ENCODE assay signal across 1 cellular context in the genomic region with DNA sequence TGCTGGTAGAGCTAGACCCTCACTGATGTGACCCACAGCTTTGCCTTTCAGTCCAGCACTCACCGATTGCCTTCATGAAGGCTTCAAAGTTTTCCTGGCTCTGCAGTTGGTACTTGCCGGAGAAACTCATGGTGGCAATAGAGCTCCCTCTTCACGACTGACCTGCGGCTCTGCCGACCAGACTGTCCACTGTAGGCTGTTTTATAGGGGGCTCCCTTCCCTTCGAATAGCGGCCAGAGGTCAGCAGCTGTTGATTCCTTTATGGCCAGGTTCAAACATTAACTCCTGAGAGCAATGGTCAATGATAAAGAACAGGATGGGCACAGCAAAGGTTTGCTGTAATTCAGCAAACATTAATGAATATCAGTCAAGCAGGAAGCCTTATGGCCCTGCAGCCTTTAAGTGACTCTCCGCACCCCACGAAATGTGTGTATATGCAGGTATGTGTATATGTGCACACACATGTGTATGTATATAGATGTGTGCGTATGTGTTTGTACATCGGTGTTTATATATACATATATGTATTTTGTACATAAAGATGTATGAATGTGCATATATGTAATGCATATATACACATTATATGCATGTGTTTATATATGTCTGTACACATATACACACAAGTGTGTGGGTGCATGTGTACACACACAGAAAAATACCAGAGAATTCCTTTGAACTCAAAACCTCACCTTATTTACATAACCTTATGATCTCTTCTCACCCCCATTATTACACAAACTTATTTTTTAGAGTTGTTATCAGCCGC.
TF ChIP-seq lines count a peak whose summit lies in the region.

Gene FABP1, minus strand, starts transcription at position 175 of the 766 bp plus-strand sequence. Its CDS starts 45 bp downstream, at position 130.

TF ChIP-seq in HepG2, 621 proteins besides CTCF, POLR2A, EP300 and RAD21 (continues in another document):
- TF ChIP-seq FOXK1 (CRISPR knock-in tag; IDR thresholded peaks at IDR 0.05; ENCODE audit: borderline replicate concordance, low read depth) = peak; percentile 74; the same call in 1 of the 2 replicates
- TF ChIP-seq ZSCAN20 (CRISPR knock-in tag; IDR thresholded peaks at IDR 0.05; ENCODE audit: borderline replicate concordance) = 0 out of 2 replicates have a peak, but pooled peaks have one; percentile 54
- TF ChIP-seq, protein P1, sequence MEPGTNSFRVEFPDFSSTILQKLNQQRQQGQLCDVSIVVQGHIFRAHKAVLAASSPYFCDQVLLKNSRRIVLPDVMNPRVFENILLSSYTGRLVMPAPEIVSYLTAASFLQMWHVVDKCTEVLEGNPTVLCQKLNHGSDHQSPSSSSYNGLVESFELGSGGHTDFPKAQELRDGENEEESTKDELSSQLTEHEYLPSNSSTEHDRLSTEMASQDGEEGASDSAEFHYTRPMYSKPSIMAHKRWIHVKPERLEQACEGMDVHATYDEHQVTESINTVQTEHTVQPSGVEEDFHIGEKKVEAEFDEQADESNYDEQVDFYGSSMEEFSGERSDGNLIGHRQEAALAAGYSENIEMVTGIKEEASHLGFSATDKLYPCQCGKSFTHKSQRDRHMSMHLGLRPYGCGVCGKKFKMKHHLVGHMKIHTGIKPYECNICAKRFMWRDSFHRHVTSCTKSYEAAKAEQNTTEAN (CRISPR knock-in tag; conservative IDR thresholded peaks at IDR 0.05) = peak; percentile 95
- peak; percentile 100 for TF ChIP-seq POLR2G (IDR thresholded peaks at IDR 0.05; ENCODE audit: low read depth, low read length)
- TF ChIP-seq, protein P2, sequence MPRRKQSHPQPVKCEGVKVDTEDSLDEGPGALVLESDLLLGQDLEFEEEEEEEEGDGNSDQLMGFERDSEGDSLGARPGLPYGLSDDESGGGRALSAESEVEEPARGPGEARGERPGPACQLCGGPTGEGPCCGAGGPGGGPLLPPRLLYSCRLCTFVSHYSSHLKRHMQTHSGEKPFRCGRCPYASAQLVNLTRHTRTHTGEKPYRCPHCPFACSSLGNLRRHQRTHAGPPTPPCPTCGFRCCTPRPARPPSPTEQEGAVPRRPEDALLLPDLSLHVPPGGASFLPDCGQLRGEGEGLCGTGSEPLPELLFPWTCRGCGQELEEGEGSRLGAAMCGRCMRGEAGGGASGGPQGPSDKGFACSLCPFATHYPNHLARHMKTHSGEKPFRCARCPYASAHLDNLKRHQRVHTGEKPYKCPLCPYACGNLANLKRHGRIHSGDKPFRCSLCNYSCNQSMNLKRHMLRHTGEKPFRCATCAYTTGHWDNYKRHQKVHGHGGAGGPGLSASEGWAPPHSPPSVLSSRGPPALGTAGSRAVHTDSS (CRISPR knock-in tag; conservative IDR thresholded peaks at IDR 0.05) = no peak
- peak; percentile 87 for TF ChIP-seq SIN3A (IDR thresholded peaks at IDR 0.05; ENCODE audit: borderline replicate concordance, low read depth, low read length)
- no peak; the same call in 1 of the 2 replicates for TF ChIP-seq ZBTB33 (CRISPR knock-in tag; IDR thresholded peaks at IDR 0.05)
- TF ChIP-seq ZNF441 (CRISPR knock-in tag; IDR thresholded peaks at IDR 0.05; ENCODE audit: borderline replicate concordance) = no peak; the same call in 1 of the 2 replicates
- TF ChIP-seq RBAK (CRISPR knock-in tag; IDR thresholded peaks at IDR 0.05) = 0 out of 2 replicates have a peak, but pooled peaks have one; percentile 30
- peak; percentile 77 for TF ChIP-seq MIER2 (CRISPR knock-in tag; IDR thresholded peaks at IDR 0.05)
- peak; percentile 95 for TF ChIP-seq RELA (CRISPR knock-in tag; IDR thresholded peaks at IDR 0.05)
- peak; percentile 85 for TF ChIP-seq RCOR2 (CRISPR knock-in tag; IDR thresholded peaks at IDR 0.05)
- peak; percentile 93; the same call in 1 of the 2 replicates for TF ChIP-seq SNAI1 (CRISPR knock-in tag; IDR thresholded peaks at IDR 0.05; ENCODE audit: borderline replicate concordance)
- peak; percentile 76 for TF ChIP-seq ISL2 (CRISPR knock-in tag; IDR thresholded peaks at IDR 0.05)
- TF ChIP-seq IKZF5 (CRISPR knock-in tag; IDR thresholded peaks at IDR 0.05) = peak; percentile 95
- TF ChIP-seq XRCC5 (optimal IDR thresholded peaks at IDR 0.05; ENCODE audit: low read length) = peak; percentile 51
- TF ChIP-seq, protein P3, sequence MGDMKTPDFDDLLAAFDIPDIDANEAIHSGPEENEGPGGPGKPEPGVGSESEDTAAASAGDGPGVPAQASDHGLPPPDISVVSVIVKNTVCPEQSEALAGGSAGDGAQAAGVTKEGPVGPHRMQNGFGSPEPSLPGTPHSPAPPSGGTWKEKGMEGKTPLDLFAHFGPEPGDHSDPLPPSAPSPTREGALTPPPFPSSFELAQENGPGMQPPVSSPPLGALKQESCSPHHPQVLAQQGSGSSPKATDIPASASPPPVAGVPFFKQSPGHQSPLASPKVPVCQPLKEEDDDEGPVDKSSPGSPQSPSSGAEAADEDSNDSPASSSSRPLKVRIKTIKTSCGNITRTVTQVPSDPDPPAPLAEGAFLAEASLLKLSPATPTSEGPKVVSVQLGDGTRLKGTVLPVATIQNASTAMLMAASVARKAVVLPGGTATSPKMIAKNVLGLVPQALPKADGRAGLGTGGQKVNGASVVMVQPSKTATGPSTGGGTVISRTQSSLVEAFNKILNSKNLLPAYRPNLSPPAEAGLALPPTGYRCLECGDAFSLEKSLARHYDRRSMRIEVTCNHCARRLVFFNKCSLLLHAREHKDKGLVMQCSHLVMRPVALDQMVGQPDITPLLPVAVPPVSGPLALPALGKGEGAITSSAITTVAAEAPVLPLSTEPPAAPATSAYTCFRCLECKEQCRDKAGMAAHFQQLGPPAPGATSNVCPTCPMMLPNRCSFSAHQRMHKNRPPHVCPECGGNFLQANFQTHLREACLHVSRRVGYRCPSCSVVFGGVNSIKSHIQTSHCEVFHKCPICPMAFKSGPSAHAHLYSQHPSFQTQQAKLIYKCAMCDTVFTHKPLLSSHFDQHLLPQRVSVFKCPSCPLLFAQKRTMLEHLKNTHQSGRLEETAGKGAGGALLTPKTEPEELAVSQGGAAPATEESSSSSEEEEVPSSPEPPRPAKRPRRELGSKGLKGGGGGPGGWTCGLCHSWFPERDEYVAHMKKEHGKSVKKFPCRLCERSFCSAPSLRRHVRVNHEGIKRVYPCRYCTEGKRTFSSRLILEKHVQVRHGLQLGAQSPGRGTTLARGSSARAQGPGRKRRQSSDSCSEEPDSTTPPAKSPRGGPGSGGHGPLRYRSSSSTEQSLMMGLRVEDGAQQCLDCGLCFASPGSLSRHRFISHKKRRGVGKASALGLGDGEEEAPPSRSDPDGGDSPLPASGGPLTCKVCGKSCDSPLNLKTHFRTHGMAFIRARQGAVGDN (CRISPR knock-in tag; IDR thresholded peaks at IDR 0.05) = no peak; the same call in 1 of the 2 replicates
- peak; percentile 64; the same call in 1 of the 2 replicates for TF ChIP-seq AHR (CRISPR knock-in tag; IDR thresholded peaks at IDR 0.05)
- TF ChIP-seq KLF16 (CRISPR knock-in tag; IDR thresholded peaks at IDR 0.05) = peak in 1 of 2 experiments; percentile 86; a peak in 2 of 4 replicates
- TF ChIP-seq, protein P4, sequence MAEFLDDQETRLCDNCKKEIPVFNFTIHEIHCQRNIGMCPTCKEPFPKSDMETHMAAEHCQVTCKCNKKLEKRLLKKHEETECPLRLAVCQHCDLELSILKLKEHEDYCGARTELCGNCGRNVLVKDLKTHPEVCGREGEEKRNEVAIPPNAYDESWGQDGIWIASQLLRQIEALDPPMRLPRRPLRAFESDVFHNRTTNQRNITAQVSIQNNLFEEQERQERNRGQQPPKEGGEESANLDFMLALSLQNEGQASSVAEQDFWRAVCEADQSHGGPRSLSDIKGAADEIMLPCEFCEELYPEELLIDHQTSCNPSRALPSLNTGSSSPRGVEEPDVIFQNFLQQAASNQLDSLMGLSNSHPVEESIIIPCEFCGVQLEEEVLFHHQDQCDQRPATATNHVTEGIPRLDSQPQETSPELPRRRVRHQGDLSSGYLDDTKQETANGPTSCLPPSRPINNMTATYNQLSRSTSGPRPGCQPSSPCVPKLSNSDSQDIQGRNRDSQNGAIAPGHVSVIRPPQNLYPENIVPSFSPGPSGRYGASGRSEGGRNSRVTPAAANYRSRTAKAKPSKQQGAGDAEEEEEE (CRISPR knock-in tag; IDR thresholded peaks at IDR 0.05; ENCODE audit: borderline replicate concordance) = peak; percentile 76; the same call in 1 of the 2 replicates
- no peak; the same call in 1 of the 2 replicates for TF ChIP-seq KLF15 (CRISPR knock-in tag; IDR thresholded peaks at IDR 0.05; ENCODE audit: borderline replicate concordance)
- peak; percentile 95; the same call in 1 of the 2 replicates for TF ChIP-seq ZFP36L1 (CRISPR knock-in tag; IDR thresholded peaks at IDR 0.05)
- no peak for TF ChIP-seq ZNF749 (CRISPR knock-in tag; IDR thresholded peaks at IDR 0.05; ENCODE audit: borderline replicate concordance)
- TF ChIP-seq NFE2L1 (CRISPR knock-in tag; IDR thresholded peaks at IDR 0.05; ENCODE audit: borderline replicate concordance) = no peak
- TF ChIP-seq, protein P5, sequence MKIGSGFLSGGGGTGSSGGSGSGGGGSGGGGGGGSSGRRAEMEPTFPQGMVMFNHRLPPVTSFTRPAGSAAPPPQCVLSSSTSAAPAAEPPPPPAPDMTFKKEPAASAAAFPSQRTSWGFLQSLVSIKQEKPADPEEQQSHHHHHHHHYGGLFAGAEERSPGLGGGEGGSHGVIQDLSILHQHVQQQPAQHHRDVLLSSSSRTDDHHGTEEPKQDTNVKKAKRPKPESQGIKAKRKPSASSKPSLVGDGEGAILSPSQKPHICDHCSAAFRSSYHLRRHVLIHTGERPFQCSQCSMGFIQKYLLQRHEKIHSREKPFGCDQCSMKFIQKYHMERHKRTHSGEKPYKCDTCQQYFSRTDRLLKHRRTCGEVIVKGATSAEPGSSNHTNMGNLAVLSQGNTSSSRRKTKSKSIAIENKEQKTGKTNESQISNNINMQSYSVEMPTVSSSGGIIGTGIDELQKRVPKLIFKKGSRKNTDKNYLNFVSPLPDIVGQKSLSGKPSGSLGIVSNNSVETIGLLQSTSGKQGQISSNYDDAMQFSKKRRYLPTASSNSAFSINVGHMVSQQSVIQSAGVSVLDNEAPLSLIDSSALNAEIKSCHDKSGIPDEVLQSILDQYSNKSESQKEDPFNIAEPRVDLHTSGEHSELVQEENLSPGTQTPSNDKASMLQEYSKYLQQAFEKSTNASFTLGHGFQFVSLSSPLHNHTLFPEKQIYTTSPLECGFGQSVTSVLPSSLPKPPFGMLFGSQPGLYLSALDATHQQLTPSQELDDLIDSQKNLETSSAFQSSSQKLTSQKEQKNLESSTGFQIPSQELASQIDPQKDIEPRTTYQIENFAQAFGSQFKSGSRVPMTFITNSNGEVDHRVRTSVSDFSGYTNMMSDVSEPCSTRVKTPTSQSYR (CRISPR knock-in tag; IDR thresholded peaks at IDR 0.05; ENCODE audit: borderline replicate concordance) = peak; percentile 80; the same call in 1 of the 2 replicates
- TF ChIP-seq HDAC6 (IDR thresholded peaks at IDR 0.05; ENCODE audit: low read depth, low read length) = peak; percentile 27; the same call in 1 of the 2 replicates
- TF ChIP-seq ARID2 (CRISPR knock-in tag; IDR thresholded peaks at IDR 0.05; ENCODE audit: borderline replicate concordance) = peak; percentile 85
- TF ChIP-seq JDP2 (CRISPR knock-in tag; IDR thresholded peaks at IDR 0.05; ENCODE audit: borderline replicate concordance) = peak; percentile 65; the same call in 1 of the 2 replicates
- peak; percentile 96 for TF ChIP-seq RBM22 (optimal IDR thresholded peaks at IDR 0.05; ENCODE audit: low read length)
- TF ChIP-seq, protein P6, sequence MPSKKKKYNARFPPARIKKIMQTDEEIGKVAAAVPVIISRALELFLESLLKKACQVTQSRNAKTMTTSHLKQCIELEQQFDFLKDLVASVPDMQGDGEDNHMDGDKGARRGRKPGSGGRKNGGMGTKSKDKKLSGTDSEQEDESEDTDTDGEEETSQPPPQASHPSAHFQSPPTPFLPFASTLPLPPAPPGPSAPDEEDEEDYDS (CRISPR knock-in tag; IDR thresholded peaks at IDR 0.05) = peak; percentile 99
- peak; percentile 22; the same call in 1 of the 2 replicates for TF ChIP-seq NFYB (CRISPR knock-in tag; IDR thresholded peaks at IDR 0.05)
- 0 out of 2 replicates have a peak, but pooled peaks have one; percentile 14 for TF ChIP-seq ZNF674 (CRISPR knock-in tag; IDR thresholded peaks at IDR 0.05; ENCODE audit: low read depth)
- peak; percentile 98 for TF ChIP-seq ASH2L (IDR thresholded peaks at IDR 0.05; ENCODE audit: insufficient read length, low read depth, low read length)
- TF ChIP-seq, protein P7, sequence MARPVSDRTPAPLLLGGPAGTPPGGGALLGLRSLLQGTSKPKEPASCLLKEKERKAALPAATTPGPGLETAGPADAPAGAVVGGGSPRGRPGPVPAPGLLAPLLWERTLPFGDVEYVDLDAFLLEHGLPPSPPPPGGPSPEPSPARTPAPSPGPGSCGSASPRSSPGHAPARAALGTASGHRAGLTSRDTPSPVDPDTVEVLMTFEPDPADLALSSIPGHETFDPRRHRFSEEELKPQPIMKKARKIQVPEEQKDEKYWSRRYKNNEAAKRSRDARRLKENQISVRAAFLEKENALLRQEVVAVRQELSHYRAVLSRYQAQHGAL (CRISPR knock-in tag; IDR thresholded peaks at IDR 0.05; ENCODE audit: not compliant biosample characterization) = no peak
- no peak; the same call in 1 of the 2 replicates for TF ChIP-seq ATM (IDR thresholded peaks at IDR 0.05; ENCODE audit: borderline replicate concordance)
- peak; percentile 76; the same call in 1 of the 2 replicates for TF ChIP-seq EHMT2 (IDR thresholded peaks at IDR 0.05; ENCODE audit: borderline replicate concordance, low read depth, low read length)
- peak; percentile 82 for TF ChIP-seq HIVEP1 (CRISPR knock-in tag; IDR thresholded peaks at IDR 0.05)
- TF ChIP-seq REL (CRISPR knock-in tag; conservative IDR thresholded peaks at IDR 0.05) = peak; percentile 91; the same call in 1 of the 2 replicates
- no peak; the same call in 1 of the 2 replicates for TF ChIP-seq ZNF713 (CRISPR knock-in tag; IDR thresholded peaks at IDR 0.05)
- 0 out of 2 replicates have a peak, but pooled peaks have one; percentile 61 for TF ChIP-seq ZNF225 (CRISPR knock-in tag; IDR thresholded peaks at IDR 0.05)
- TF ChIP-seq SMAD1 (CRISPR knock-in tag; IDR thresholded peaks at IDR 0.05; ENCODE audit: borderline replicate concordance, low read depth) = peak; percentile 98
- no peak for TF ChIP-seq ZNF790 (CRISPR knock-in tag; IDR thresholded peaks at IDR 0.05; ENCODE audit: borderline replicate concordance)
